1 cellular context compared by ENCODE assay signal in the genomic region with DNA sequence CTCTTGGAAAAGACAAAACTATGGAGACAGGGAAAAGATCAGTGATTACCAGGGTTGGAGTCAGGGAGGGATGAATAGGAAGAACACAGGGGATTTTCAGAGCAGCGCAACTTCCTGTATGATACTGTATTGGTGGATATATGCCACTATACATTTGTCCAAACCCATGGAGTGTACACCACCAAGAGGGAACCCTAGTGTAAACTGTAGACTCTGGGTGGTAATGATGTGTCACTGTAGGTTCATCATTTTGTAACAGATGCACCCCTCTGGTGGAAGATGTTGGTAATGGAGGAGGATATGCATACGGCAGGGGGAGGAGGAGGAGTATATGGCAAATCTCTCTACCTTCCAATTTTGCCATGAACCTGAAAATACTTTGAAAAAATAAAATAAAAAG.
TF ChIP-seq lines count a peak whose summit lies in the region.

No MANE protein-coding gene starts in this region.

TF ChIP-seq in SK-N-SH, 30 proteins besides CTCF, POLR2A, EP300 and RAD21 (continued from another document):
- TF ChIP-seq REST (IDR thresholded peaks at IDR 0.05; ENCODE audit: low read depth, low read length): no peak
- no peak for TF ChIP-seq TCF12 (IDR thresholded peaks at IDR 0.05)
- no peak for TF ChIP-seq NFIC (IDR thresholded peaks at IDR 0.05; ENCODE audit: borderline replicate concordance)
- TF ChIP-seq FOSL2 (IDR thresholded peaks at IDR 0.05; ENCODE audit: borderline replicate concordance, low read depth): no peak
- TF ChIP-seq TAF1 (IDR thresholded peaks at IDR 0.05; ENCODE audit: borderline replicate concordance, low read depth, low read length): no peak
- no peak for TF ChIP-seq RCOR1 (IDR thresholded peaks at IDR 0.05; ENCODE audit: low read length)
- TF ChIP-seq, protein P1, sequence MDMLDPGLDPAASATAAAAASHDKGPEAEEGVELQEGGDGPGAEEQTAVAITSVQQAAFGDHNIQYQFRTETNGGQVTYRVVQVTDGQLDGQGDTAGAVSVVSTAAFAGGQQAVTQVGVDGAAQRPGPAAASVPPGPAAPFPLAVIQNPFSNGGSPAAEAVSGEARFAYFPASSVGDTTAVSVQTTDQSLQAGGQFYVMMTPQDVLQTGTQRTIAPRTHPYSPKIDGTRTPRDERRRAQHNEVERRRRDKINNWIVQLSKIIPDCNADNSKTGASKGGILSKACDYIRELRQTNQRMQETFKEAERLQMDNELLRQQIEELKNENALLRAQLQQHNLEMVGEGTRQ (IDR thresholded peaks at IDR 0.05; ENCODE audit: borderline replicate concordance, low read depth, low read length): no peak
- no peak for TF ChIP-seq ELF1 (IDR thresholded peaks at IDR 0.05)
- TF ChIP-seq, protein P2, sequence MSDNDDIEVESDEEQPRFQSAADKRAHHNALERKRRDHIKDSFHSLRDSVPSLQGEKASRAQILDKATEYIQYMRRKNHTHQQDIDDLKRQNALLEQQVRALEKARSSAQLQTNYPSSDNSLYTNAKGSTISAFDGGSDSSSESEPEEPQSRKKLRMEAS (IDR thresholded peaks at IDR 0.05; ENCODE audit: low read depth): no peak
- no peak for TF ChIP-seq POLR2AphosphoS5 (IDR thresholded peaks at IDR 0.05; ENCODE audit: low read depth, low read length)
TF ChIP-seq in SK-N-SH: peak in this region for 0.
